Comparison of ENCODE assay signal across 1 cellular context in the genomic region with DNA sequence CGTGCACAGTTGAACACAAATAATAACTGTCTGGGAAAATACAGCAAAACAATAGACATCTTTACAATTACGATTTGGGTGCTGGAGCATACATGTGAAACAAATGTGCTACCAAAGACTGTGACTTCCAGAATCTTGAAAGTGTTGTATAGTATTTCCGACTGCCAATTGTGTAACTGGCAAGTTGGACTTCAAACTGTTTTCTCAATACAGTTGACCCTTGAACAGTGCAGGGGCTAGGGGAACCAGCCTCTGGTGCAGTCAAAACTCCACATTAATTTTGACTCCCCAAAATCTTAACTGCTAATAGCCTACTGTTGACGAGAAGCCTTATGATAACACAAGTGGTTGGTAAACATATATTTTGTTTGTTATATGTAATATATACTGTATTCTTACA.
TF ChIP-seq lines count a peak whose summit lies in the region.

No MANE protein-coding gene starts in this region.

TF ChIP-seq in GM23338, 12 proteins besides CTCF, POLR2A, EP300 and RAD21 (continued from another document):
- TF ChIP-seq, protein P1, sequence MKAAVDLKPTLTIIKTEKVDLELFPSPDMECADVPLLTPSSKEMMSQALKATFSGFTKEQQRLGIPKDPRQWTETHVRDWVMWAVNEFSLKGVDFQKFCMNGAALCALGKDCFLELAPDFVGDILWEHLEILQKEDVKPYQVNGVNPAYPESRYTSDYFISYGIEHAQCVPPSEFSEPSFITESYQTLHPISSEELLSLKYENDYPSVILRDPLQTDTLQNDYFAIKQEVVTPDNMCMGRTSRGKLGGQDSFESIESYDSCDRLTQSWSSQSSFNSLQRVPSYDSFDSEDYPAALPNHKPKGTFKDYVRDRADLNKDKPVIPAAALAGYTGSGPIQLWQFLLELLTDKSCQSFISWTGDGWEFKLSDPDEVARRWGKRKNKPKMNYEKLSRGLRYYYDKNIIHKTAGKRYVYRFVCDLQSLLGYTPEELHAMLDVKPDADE (IDR thresholded peaks at IDR 0.05) = no peak
- no peak for TF ChIP-seq EZH2phosphoT487 (IDR thresholded peaks at IDR 0.05; ENCODE audit: unreplicated experiment)
- TF ChIP-seq, protein P2, sequence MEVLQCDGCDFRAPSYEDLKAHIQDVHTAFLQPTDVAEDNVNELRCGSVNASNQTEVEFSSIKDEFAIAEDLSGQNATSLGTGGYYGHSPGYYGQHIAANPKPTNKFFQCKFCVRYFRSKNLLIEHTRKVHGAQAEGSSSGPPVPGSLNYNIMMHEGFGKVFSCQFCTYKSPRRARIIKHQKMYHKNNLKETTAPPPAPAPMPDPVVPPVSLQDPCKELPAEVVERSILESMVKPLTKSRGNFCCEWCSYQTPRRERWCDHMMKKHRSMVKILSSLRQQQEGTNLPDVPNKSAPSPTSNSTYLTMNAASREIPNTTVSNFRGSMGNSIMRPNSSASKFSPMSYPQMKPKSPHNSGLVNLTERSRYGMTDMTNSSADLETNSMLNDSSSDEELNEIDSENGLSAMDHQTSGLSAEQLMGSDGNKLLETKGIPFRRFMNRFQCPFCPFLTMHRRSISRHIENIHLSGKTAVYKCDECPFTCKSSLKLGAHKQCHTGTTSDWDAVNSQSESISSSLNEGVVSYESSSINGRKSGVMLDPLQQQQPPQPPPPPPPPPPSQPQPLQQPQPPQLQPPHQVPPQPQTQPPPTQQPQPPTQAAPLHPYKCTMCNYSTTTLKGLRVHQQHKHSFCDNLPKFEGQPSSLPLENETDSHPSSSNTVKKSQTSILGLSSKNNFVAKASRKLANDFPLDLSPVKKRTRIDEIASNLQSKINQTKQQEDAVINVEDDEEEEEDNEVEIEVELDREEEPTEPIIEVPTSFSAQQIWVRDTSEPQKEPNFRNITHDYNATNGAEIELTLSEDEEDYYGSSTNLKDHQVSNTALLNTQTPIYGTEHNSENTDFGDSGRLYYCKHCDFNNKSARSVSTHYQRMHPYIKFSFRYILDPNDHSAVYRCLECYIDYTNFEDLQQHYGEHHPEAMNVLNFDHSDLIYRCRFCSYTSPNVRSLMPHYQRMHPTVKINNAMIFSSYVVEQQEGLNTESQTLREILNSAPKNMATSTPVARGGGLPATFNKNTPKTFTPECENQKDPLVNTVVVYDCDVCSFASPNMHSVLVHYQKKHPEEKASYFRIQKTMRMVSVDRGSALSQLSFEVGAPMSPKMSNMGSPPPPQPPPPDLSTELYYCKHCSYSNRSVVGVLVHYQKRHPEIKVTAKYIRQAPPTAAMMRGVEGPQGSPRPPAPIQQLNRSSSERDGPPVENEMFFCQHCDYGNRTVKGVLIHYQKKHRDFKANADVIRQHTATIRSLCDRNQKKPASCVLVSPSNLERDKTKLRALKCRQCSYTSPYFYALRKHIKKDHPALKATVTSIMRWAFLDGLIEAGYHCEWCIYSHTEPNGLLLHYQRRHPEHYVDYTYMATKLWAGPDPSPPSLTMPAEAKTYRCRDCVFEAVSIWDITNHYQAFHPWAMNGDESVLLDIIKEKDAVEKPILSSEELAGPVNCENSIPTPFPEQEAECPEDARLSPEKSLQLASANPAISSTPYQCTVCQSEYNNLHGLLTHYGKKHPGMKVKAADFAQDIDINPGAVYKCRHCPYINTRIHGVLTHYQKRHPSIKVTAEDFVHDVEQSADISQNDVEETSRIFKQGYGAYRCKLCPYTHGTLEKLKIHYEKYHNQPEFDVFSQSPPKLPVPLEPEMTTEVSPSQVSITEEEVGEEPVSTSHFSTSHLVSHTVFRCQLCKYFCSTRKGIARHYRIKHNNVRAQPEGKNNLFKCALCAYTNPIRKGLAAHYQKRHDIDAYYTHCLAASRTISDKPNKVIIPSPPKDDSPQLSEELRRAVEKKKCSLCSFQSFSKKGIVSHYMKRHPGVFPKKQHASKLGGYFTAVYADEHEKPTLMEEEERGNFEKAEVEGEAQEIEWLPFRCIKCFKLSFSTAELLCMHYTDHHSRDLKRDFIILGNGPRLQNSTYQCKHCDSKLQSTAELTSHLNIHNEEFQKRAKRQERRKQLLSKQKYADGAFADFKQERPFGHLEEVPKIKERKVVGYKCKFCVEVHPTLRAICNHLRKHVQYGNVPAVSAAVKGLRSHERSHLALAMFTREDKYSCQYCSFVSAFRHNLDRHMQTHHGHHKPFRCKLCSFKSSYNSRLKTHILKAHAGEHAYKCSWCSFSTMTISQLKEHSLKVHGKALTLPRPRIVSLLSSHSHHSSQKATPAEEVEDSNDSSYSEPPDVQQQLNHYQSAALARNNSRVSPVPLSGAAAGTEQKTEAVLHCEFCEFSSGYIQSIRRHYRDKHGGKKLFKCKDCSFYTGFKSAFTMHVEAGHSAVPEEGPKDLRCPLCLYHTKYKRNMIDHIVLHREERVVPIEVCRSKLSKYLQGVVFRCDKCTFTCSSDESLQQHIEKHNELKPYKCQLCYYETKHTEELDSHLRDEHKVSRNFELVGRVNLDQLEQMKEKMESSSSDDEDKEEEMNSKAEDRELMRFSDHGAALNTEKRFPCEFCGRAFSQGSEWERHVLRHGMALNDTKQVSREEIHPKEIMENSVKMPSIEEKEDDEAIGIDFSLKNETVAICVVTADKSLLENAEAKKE (CRISPR knock-in tag; IDR thresholded peaks at IDR 0.05) = no peak
- no peak for TF ChIP-seq STAT1 (IDR thresholded peaks at IDR 0.05; ENCODE audit: unreplicated experiment)
- no peak for TF ChIP-seq NANOG (IDR thresholded peaks at IDR 0.05; ENCODE audit: borderline replicate concordance)
TF ChIP-seq in GM23338: peak in this region for 0.
